ENCODE assay signal across 9 cellular contexts in the genomic region with DNA sequence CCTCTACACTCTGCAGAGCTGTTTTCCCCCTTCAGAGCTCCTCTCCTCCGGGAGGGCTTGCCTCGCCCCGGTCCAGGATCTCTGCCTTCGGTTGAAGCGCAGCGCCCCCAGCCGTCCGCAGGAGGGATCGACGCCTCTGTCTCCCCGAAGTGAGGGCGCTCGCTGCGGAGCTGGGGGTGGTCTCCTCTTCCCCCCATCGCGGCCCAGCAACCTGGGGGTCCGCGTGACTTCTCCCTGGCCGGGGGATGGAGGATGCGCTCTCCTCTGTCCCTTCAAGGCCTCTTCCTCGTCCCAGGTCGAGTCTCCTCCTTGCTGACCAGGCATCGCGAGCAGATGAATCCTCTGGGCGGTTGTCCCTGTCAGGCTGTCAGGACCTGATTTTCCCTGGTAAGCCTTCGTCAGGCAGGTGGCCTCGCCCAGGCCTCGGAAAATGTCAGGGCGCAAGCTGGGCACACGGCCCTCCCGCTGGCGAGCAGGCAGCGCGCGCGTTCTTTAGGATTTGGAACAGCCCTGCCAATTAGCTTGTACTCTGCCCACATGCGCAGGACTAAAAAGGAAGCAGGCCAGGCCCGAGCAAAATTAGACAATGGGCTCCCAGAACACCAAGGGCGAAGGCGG.
DNase-seq lines count a peak whose midpoint lies in the region; ATAC-seq and TF ChIP-seq lines count a peak whose summit lies in the region.
"Had no signal": no experiment of that assay in that cellular context is flagged by ENCODE, and none has a peak within 500 bp of the region (broad histone marks: within the 10 kb centered on the region; RNA-seq: fewer than 3 reads in every experiment).

No MANE protein-coding gene starts in this region.

- ATAC-seq in HG03432 (IDR thresholded peaks at IDR 0.05; ENCODE audit: unreplicated experiment) = peak; percentile 80

- H3K4me1 ChIP-seq in SJCRH30 = no peaks in the 10 kb centered on the region

- no peaks in the 10 kb centered on the region for H3K27me3 ChIP-seq in SJCRH30

- DNase-seq in NCI-H82 (lab: John Stamatoyannopoulos, UW) (peak; percentile 49), NCI-H82 treated with DMSO at 0.1 percent for 48 hours (lab: John Stamatoyannopoulos, UW; ENCODE audit: unreplicated experiment) (no peak), SJCRH30 (peak; percentile 61 to 67), cardiac fibroblast (ENCODE audit: low read depth in 2 of 2) (peak; percentile 71 to 80), iPS-NIHi11 (ENCODE audit: low spot score) (peak; percentile 84), skeletal muscle cell (ENCODE audit: low read depth) (no peak), NCI-H2029 (lab: John Stamatoyannopoulos, UW) (no peak)
- DNase-seq: DND-41 had no signal

- no peaks in the 10 kb centered on the region for H3K36me3 ChIP-seq in SJCRH30

- H3K27ac ChIP-seq in SJCRH30 = no peak overlapping the region

- peak; percentile 96 for TF ChIP-seq CTCF in cardiac fibroblast (IDR thresholded peaks at IDR 0.05; ENCODE audit: low read depth, low read length)

- H3K4me3 ChIP-seq in SJCRH30 (no peak overlapping the region), cardiac fibroblast (replicated peaks in 1 of 2; ENCODE audit: low read depth in 2 of 2, low read length in 2 of 2) (peak overlapping the region; percentile 42 to 46), skeletal muscle cell (ENCODE audit: low read depth, low read length) (peak overlapping the region; percentile 45)

- H3K9me3 ChIP-seq in SJCRH30 (replicated peaks) = no peaks in the 10 kb centered on the region

Comparison
In these comparisons a context has a peak if more than half of its experiments do, and no peak if none do; other contexts are left out.
1. DNase-seq: peak in NCI-H82 (single experiment), SJCRH30 (2 of 2), cardiac fibroblast (2 of 2) and iPS-NIHi11 (single experiment); none in NCI-H82 treated with DMSO at 0.1 percent for 48 hours (single experiment), skeletal muscle cell (single experiment) and NCI-H2029 (single experiment).